Comparison of ENCODE assay signal across 27 cellular contexts in genomic region chr3:67875338-67875737, GRCh38.
DNase-seq lines count a peak whose midpoint lies in the region; ATAC-seq and FAIRE-seq lines count a peak whose summit lies in the region.
"Had no signal": no experiment of that assay in that cellular context is flagged by ENCODE, and none has a peak within 500 bp of the region (broad histone marks: within the 10 kb centered on the region; RNA-seq: fewer than 3 reads in every experiment).

No MANE protein-coding gene starts in this region.

- CTCF ChIA-PET in activated CD4-positive, alpha-beta memory T cell treated with anti-CD3 and anti-CD28 coated beads for 36 hours (lab: Charles Lee): no interaction called here

- no peaks in the 10 kb centered on the region for H3K27me3 ChIP-seq in H7 (ENCODE audit: control insufficient read depth, insufficient read depth, low read length)
- H3K27me3 ChIP-seq: testis had no signal

- no peak for ATAC-seq in HG03108 (IDR thresholded peaks at IDR 0.05; ENCODE audit: unreplicated experiment)
- ATAC-seq: activated CD4-positive, alpha-beta T cell treated with anti-CD3 and anti-CD28 coated beads for 36 hours; activated naive CD8-positive, alpha-beta T cell treated with anti-CD3 and anti-CD28 coated beads, Interleukin-2, amount 50 U/mL, for 24 hours; stimulated activated memory B cell treated with anti-CD40 and anti-IgM and Interleukin-4, amounts not matched to agents 10 μg/mL and 1 μg/mL and 100 μg/mL, for 72 hours had no signal

- POLR2A ChIA-PET in activated CD4-positive, alpha-beta memory T cell treated with anti-CD3 and anti-CD28 coated beads for 36 hours (lab: Charles Lee): no interaction called here

- DNase-seq in COLO829 (ENCODE audit: low spot score): peak; percentile 66
- peak; percentile 10 for DNase-seq in HTR-8/SVneo (ENCODE audit: insufficient read length, low spot score)
- DNase-seq in dermis microvascular lymphatic vessel endothelial cell (ENCODE audit: low read depth in 2 of 2): peak; percentile 3 to 52
- peak; percentile 7 to 70 for DNase-seq in lung microvascular endothelial cell (ENCODE audit: low read depth in 2 of 2)
- DNase-seq in activated CD4-positive, alpha-beta memory T cell treated with anti-CD3 and anti-CD28 coated beads for 36 hours: no peak
- no peak for DNase-seq in H7
- DNase-seq in superior temporal gyrus (ENCODE audit: extremely low spot score): no peak
- DNase-seq: activated CD4-positive, alpha-beta T cell treated with anti-CD3 and anti-CD28 coated beads for 36 hours; activated CD8-positive, alpha-beta memory T cell treated with anti-CD3 and anti-CD28 coated beads for 24 hours; activated gamma-delta T cell treated with Interleukin-2 at 50 U/mL for 16 hours; activated naive CD8-positive, alpha-beta T cell treated with anti-CD3 and anti-CD28 coated beads, Interleukin-2, amount 50 U/mL, for 24 hours; activated T-cell treated with anti-CD3 and anti-CD28 coated beads, Interleukin-2, amount 50 U/mL, for 24 hours; C1 segment of cervical spinal cord; endodermal cell; glutamatergic neuron; mesendoderm; naive B cell; NCI-H1048; NCI-H187; occipital lobe; RPMI8226; SK-N-SH; stimulated activated CD4-positive, alpha-beta T cell treated with anti-CD3 and anti-CD28 coated beads, Interleukin-4, amount 100 ng/mL, for 1 hour; T-helper 2 cell; testis had no signal

- no peaks in the 10 kb centered on the region for H3K4me1 Mint-ChIP-seq in activated CD4-positive, alpha-beta memory T cell treated with anti-CD3 and anti-CD28 coated beads for 36 hours (ENCODE audit: low read depth)
- H3K4me1 Mint-ChIP-seq: activated CD4-positive, alpha-beta T cell treated with anti-CD3 and anti-CD28 coated beads for 36 hours; activated naive CD8-positive, alpha-beta T cell treated with anti-CD3 and anti-CD28 coated beads, Interleukin-2, amount 50 U/mL, for 24 hours; endodermal cell; naive B cell; stimulated activated memory B cell treated with anti-CD40 and anti-IgM and Interleukin-4, amounts not matched to agents 10 μg/mL and 1 μg/mL and 100 μg/mL, for 72 hours had no signal

- H3K9me3 Mint-ChIP-seq in activated CD4-positive, alpha-beta memory T cell treated with anti-CD3 and anti-CD28 coated beads for 36 hours: no peaks in the 10 kb centered on the region
- H3K9me3 Mint-ChIP-seq: activated naive CD8-positive, alpha-beta T cell treated with anti-CD3 and anti-CD28 coated beads, Interleukin-2, amount 50 U/mL, for 24 hours; activated T-cell treated with anti-CD3 and anti-CD28 coated beads, Interleukin-2, amount 50 U/mL, for 24 hours; endodermal cell; naive B cell; stimulated activated memory B cell treated with anti-CD40 and anti-IgM and Interleukin-4, amounts not matched to agents 10 μg/mL and 1 μg/mL and 100 μg/mL, for 72 hours had no signal

- no peaks in the 10 kb centered on the region for H3K36me3 Mint-ChIP-seq in activated CD4-positive, alpha-beta memory T cell treated with anti-CD3 and anti-CD28 coated beads for 36 hours
- H3K36me3 Mint-ChIP-seq: naive B cell; stimulated activated memory B cell treated with anti-CD40 and anti-IgM and Interleukin-4, amounts not matched to agents 10 μg/mL and 1 μg/mL and 100 μg/mL, for 72 hours had no signal

- no peak overlapping the region for H3K4me3 Mint-ChIP-seq in activated CD4-positive, alpha-beta memory T cell treated with anti-CD3 and anti-CD28 coated beads for 36 hours
- H3K4me3 Mint-ChIP-seq: activated CD4-positive, alpha-beta T cell treated with anti-CD3 and anti-CD28 coated beads for 36 hours; activated naive CD8-positive, alpha-beta T cell treated with anti-CD3 and anti-CD28 coated beads, Interleukin-2, amount 50 U/mL, for 24 hours; activated T-cell treated with anti-CD3 and anti-CD28 coated beads, Interleukin-2, amount 50 U/mL, for 24 hours; endodermal cell; naive B cell; stimulated activated memory B cell treated with anti-CD40 and anti-IgM and Interleukin-4, amounts not matched to agents 10 μg/mL and 1 μg/mL and 100 μg/mL, for 72 hours had no signal

- H3K4me3 ChIP-seq in H7 (ENCODE audit: insufficient read depth, low read depth, low read length): no peak overlapping the region
- H3K4me3 ChIP-seq: testis had no signal

- H3K27ac Mint-ChIP-seq in activated CD4-positive, alpha-beta memory T cell treated with anti-CD3 and anti-CD28 coated beads for 36 hours: no peak overlapping the region
- H3K27ac Mint-ChIP-seq: activated CD4-positive, alpha-beta T cell treated with anti-CD3 and anti-CD28 coated beads for 36 hours; activated naive CD8-positive, alpha-beta T cell treated with anti-CD3 and anti-CD28 coated beads, Interleukin-2, amount 50 U/mL, for 24 hours; activated T-cell treated with anti-CD3 and anti-CD28 coated beads, Interleukin-2, amount 50 U/mL, for 24 hours; endodermal cell; naive B cell; stimulated activated memory B cell treated with anti-CD40 and anti-IgM and Interleukin-4, amounts not matched to agents 10 μg/mL and 1 μg/mL and 100 μg/mL, for 72 hours had no signal

- H3K27me3 Mint-ChIP-seq in activated CD4-positive, alpha-beta memory T cell treated with anti-CD3 and anti-CD28 coated beads for 36 hours: no peaks in the 10 kb centered on the region
- H3K27me3 Mint-ChIP-seq: activated naive CD8-positive, alpha-beta T cell treated with anti-CD3 and anti-CD28 coated beads, Interleukin-2, amount 50 U/mL, for 24 hours; activated T-cell treated with anti-CD3 and anti-CD28 coated beads, Interleukin-2, amount 50 U/mL, for 24 hours; stimulated activated memory B cell treated with anti-CD40 and anti-IgM and Interleukin-4, amounts not matched to agents 10 μg/mL and 1 μg/mL and 100 μg/mL, for 72 hours had no signal

- no peaks in the 10 kb centered on the region for H3K36me3 ChIP-seq in H7 (replicated peaks; ENCODE audit: control insufficient read depth, insufficient read depth, low read length)

- intact Hi-C loops in activated CD4-positive, alpha-beta memory T cell treated with anti-CD3 and anti-CD28 coated beads for 36 hours (cut with micrococcal nuclease): no loop called here

- no peak for FAIRE-seq in HTR-8/SVneo (lab: Jason Lieb, UNC)

Comparison
In these comparisons a context has a peak if more than half of its experiments do, and no peak if none do; other contexts are left out.
1. DNase-seq: peak in COLO829 (single experiment), HTR-8/SVneo (single experiment), dermis microvascular lymphatic vessel endothelial cell (2 of 2) and lung microvascular endothelial cell (2 of 2); none in activated CD4-positive, alpha-beta memory T cell treated with anti-CD3 and anti-CD28 coated beads for 36 hours (single experiment), H7 (single experiment) and superior temporal gyrus (single experiment).